Comparison of ENCODE assay signal across 1 cellular context in the genomic region with DNA sequence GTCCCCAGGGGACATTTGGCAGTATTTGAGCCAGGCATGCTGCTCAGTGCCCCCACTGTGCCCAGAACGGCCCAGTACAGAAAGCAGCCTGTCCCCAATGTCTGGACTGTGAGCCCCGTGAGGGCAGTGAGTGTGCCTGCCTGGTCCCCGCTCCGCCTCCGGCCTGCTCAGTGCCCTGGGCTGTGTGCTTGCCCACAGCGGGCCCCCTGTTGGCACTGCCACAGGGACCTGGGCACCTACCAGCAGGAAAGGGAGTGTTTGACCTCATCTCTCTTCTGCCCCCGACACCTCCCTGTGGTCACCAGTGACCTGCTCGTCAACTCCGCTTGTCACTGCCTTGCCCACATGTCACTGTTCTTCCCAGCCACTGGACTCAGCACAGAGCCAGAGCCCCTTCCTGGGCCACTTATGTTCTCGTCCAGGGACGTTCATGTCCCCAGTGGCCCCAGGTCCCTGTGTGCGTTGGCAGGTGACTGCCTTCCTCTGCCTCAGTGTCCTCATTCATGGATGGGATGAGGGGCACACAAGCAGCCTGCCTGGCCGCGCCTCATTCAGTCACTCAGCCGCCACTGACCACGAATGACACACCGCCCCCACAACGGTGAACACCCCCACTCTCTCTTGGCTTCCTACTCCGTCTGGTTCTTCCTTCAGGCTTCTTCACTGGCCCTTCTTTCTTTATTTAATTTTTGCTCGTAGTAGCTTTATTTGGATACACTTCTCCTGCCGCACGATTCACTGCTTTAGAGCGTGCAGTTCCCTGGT.
A peak's percentile ranks its signal among the peaks of the same experiment; 100 is the strongest.
TF ChIP-seq lines count a peak whose summit lies in the region.

No MANE protein-coding gene starts in this region.

TF ChIP-seq in HEK293, 187 proteins besides CTCF, POLR2A, EP300 and RAD21 (continued from another document):
- TF ChIP-seq, protein P1, sequence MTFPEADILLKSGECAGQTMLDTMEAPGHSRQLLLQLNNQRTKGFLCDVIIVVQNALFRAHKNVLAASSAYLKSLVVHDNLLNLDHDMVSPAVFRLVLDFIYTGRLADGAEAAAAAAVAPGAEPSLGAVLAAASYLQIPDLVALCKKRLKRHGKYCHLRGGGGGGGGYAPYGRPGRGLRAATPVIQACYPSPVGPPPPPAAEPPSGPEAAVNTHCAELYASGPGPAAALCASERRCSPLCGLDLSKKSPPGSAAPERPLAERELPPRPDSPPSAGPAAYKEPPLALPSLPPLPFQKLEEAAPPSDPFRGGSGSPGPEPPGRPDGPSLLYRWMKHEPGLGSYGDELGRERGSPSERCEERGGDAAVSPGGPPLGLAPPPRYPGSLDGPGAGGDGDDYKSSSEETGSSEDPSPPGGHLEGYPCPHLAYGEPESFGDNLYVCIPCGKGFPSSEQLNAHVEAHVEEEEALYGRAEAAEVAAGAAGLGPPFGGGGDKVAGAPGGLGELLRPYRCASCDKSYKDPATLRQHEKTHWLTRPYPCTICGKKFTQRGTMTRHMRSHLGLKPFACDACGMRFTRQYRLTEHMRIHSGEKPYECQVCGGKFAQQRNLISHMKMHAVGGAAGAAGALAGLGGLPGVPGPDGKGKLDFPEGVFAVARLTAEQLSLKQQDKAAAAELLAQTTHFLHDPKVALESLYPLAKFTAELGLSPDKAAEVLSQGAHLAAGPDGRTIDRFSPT (tag by site-specific recombination; IDR thresholded peaks at IDR 0.05), result peak; percentile 73
- TF ChIP-seq ZNF202 (tag by site-specific recombination; IDR thresholded peaks at IDR 0.05; ENCODE audit: borderline replicate concordance) (no peak), EGR2 (tag by site-specific recombination; IDR thresholded peaks at IDR 0.05; ENCODE audit: low read depth) (peak; percentile 76)
